Comparison of ENCODE assay signal across 22 cellular contexts in genomic region chr6:157300006-157300405, GRCh38.
"Had no signal": no experiment of that assay in that cellular context is flagged by ENCODE, and none has a peak within 500 bp of the region (broad histone marks: within the 10 kb centered on the region; RNA-seq: fewer than 3 reads in every experiment).

No MANE protein-coding gene starts in this region.

- H2AFZ ChIP-seq: hepatocyte had no signal

- H3K27ac ChIP-seq: colonic mucosa, epithelial cell of prostate, esophagus squamous epithelium, gastrocnemius medialis, heart left ventricle, hepatocyte, left lung had no signal

- H3K36me3 ChIP-seq: colonic mucosa, gastrocnemius medialis, left lung had no signal

- H3K27me3 ChIP-seq: colonic mucosa, esophagus squamous epithelium, gastrocnemius medialis, heart left ventricle, hepatocyte, left lung had no signal

- ATAC-seq: effector memory CD8-positive, alpha-beta T cell; esophagus mucosa; gastrocnemius medialis; left lung; mucosa of descending colon had no signal

- H3K4me2 ChIP-seq: hepatocyte had no signal

- DNase-seq: cerebellar nuclear complex; colonic mucosa; cortex of kidney; effector CD8-positive, alpha-beta T cell; effector memory CD8-positive, alpha-beta T cell; endodermal cell; erythroblast; esophagus squamous epithelium; foreskin fibroblast; foreskin melanocyte; gastrocnemius medialis; heart left ventricle; hypothalamus; left cardiac atrium; left lung; left ventricle myocardium superior; mammary epithelial cell; mucosa of descending colon had no signal

- H3K4me3 ChIP-seq: colonic mucosa, esophagus squamous epithelium, gastrocnemius medialis, heart left ventricle, hepatocyte, left lung, lung, mucosa of descending colon had no signal

- H3K9me3 ChIP-seq: colonic mucosa, esophagus squamous epithelium, gastrocnemius medialis, heart left ventricle, left lung, mucosa of descending colon had no signal
